In genomic region chr5:140579188-140579747, GRCh38 we compare ENCODE assay signal across 2 cellular contexts. TPM values are rescaled to one million over a fixed set of nuclear protein-coding genes. Genes with fewer than 3 reads are reported as not detected.
"Had no signal": no experiment of that assay in that cellular context is flagged by ENCODE, and none has a peak within 500 bp of the region (broad histone marks: within the 10 kb centered on the region; RNA-seq: fewer than 3 reads in every experiment).

No MANE protein-coding gene starts in this region.

RNA-seq across cellular contexts. Expression of gene EIF4EBP3, which starts 31.8 kb away (rescaled TPM):
- total RNA-seq: H4, HT1080 had no signal

RNA-seq across cellular contexts. Expression of gene CD14, which starts 53.7 kb away (rescaled TPM):
- total RNA-seq: H4, HT1080 had no signal
